Comparison of ENCODE assay signal across 17 cellular contexts in the genomic region with DNA sequence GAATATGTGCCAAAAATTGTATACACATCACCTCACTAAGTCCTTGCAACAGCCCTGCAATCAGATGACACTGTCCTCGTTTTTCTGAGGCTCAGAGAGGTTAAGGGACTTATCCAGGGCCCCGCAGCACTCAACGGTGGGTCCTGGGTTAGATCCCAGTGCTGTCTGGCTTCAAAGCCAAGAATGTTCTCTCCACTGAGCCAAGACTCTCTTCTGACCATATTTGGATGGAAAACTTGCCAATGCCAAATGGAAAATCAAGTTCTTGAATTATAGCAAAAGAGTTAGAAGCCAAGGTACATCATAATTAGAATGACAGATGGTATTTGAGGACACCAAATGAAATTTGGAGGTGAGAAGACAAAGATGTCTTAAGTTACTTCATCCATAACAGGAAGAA.
DNase-seq lines count a peak whose midpoint lies in the region; ATAC-seq and TF ChIP-seq lines count a peak whose summit lies in the region.
"Had no signal": no experiment of that assay in that cellular context is flagged by ENCODE, and none has a peak within 500 bp of the region (broad histone marks: within the 10 kb centered on the region; RNA-seq: fewer than 3 reads in every experiment).

No MANE protein-coding gene starts in this region.

- no peaks in the 10 kb centered on the region for H3K27me3 ChIP-seq in gastroesophageal sphincter

- H3K4me3 Mint-ChIP-seq in stimulated activated naive CD8-positive, alpha-beta T cell treated with anti-CD3 and anti-CD28 coated beads, Interleukin-15, Interleukin-2, amounts not matched to agents 100 ng/mL and 50 ng/mL, for 24 hours, result no peak overlapping the region
- H3K4me3 Mint-ChIP-seq in stimulated activated naive CD8-positive, alpha-beta T cell treated with anti-CD3 and anti-CD28 coated beads, Interleukin-15, amount 100 ng/mL, for 72 hours, result no peak overlapping the region
- H3K4me3 Mint-ChIP-seq: B cell; CD4-positive, alpha-beta memory T cell had no signal

- peak overlapping the region; percentile 51 for H3K27ac Mint-ChIP-seq in stimulated activated naive CD8-positive, alpha-beta T cell treated with anti-CD3 and anti-CD28 coated beads, Interleukin-15, Interleukin-2, amounts not matched to agents 100 ng/mL and 50 ng/mL, for 24 hours
- H3K27ac Mint-ChIP-seq in stimulated activated naive CD8-positive, alpha-beta T cell treated with anti-CD3 and anti-CD28 coated beads, Interleukin-15, amount 100 ng/mL, for 72 hours, result peak overlapping the region in 1 of 2 donors; percentile 48
- H3K27ac Mint-ChIP-seq: B cell; CD4-positive, alpha-beta memory T cell had no signal

- H3K27ac ChIP-seq in gastroesophageal sphincter, result peak overlapping the region in 2 of 4 donors; percentile 18 to 62

- peaks cover 14% of the 10 kb centered on the region for H3K36me3 Mint-ChIP-seq in stimulated activated naive CD8-positive, alpha-beta T cell treated with anti-CD3 and anti-CD28 coated beads, Interleukin-15, Interleukin-2, amounts not matched to agents 100 ng/mL and 50 ng/mL, for 24 hours (ENCODE audit: low read depth)

- 45% methylated on average over 3 of the region's 3 CpGs; no CpG with 5 or more reads in 1 of the 2 donors for WGBS in gastroesophageal sphincter (ENCODE audit: low coverage in 1 of 2), 2 donors

- TF ChIP-seq EP300 in gastroesophageal sphincter (IDR thresholded peaks at IDR 0.05), result no peak

- H3K4me3 ChIP-seq in gastroesophageal sphincter, result no peak overlapping the region

- no peaks in the 10 kb centered on the region for H3K9me3 Mint-ChIP-seq in stimulated activated naive CD8-positive, alpha-beta T cell treated with anti-CD3 and anti-CD28 coated beads, Interleukin-15, Interleukin-2, amounts not matched to agents 100 ng/mL and 50 ng/mL, for 24 hours
- no peaks in the 10 kb centered on the region for H3K9me3 Mint-ChIP-seq in stimulated activated naive CD8-positive, alpha-beta T cell treated with anti-CD3 and anti-CD28 coated beads, Interleukin-15, amount 100 ng/mL, for 72 hours
- H3K9me3 Mint-ChIP-seq: CD4-positive, alpha-beta memory T cell had no signal

- peaks cover 11% of the 10 kb centered on the region for H3K4me1 Mint-ChIP-seq in stimulated activated naive CD8-positive, alpha-beta T cell treated with anti-CD3 and anti-CD28 coated beads, Interleukin-15, Interleukin-2, amounts not matched to agents 100 ng/mL and 50 ng/mL, for 24 hours (ENCODE audit: low read depth)
- H3K4me1 Mint-ChIP-seq in stimulated activated naive CD8-positive, alpha-beta T cell treated with anti-CD3 and anti-CD28 coated beads, Interleukin-15, amount 100 ng/mL, for 72 hours, result peaks cover 10% of the 10 kb centered on the region
- H3K4me1 Mint-ChIP-seq: B cell had no signal

- no peak for TF ChIP-seq CTCF in gastroesophageal sphincter (IDR thresholded peaks at IDR 0.05)

- TF ChIP-seq POLR2A in gastroesophageal sphincter (IDR thresholded peaks at IDR 0.05), result no peak

- H3K27me3 Mint-ChIP-seq in stimulated activated naive CD8-positive, alpha-beta T cell treated with anti-CD3 and anti-CD28 coated beads, Interleukin-15, Interleukin-2, amounts not matched to agents 100 ng/mL and 50 ng/mL, for 24 hours, result no peaks in the 10 kb centered on the region
- H3K27me3 Mint-ChIP-seq in stimulated activated naive CD8-positive, alpha-beta T cell treated with anti-CD3 and anti-CD28 coated beads, Interleukin-15, amount 100 ng/mL, for 72 hours, result no peaks in the 10 kb centered on the region
- H3K27me3 Mint-ChIP-seq: B cell; CD4-positive, alpha-beta memory T cell had no signal

- H3K9me3 ChIP-seq in gastroesophageal sphincter, result no peaks in the 10 kb centered on the region

- no peak for DNase-seq in stimulated activated naive CD8-positive, alpha-beta T cell treated with anti-CD3 and anti-CD28 coated beads, Interleukin-15, amount 100 ng/mL, for 72 hours
- DNase-seq in astrocyte of the hippocampus (ENCODE audit: low read depth, low spot score) (peak; percentile 51), NOMO-1 treated with DMSO at 0.1 percent for 48 hours (lab: John Stamatoyannopoulos, UW; ENCODE audit: unreplicated experiment) (no peak), dermis blood vessel endothelial cell (no peak)
- no peak for DNase-seq in stimulated activated CD4-positive, alpha-beta T cell treated with anti-CD3 and anti-CD28 coated beads, Interleukin-4, amount 100 ng/mL, for 1 hour
- DNase-seq: CD4-positive, alpha-beta memory T cell; DMS79 treated with DMSO at 0.1 percent for 48 hours; GDM1; HCEC 1CT; Kasumi-1; NCI-H187 treated with DMSO at 0.1 percent for 48 hours; NCI-H2171; NCI-H510A; NCI-H82 had no signal

- ATAC-seq in stimulated activated naive CD8-positive, alpha-beta T cell treated with anti-CD3 and anti-CD28 coated beads, Interleukin-15, amount 100 ng/mL, for 72 hours, result no peak
- ATAC-seq in gastroesophageal sphincter, result peak; percentile 42

- H3K36me3 ChIP-seq in gastroesophageal sphincter, result peaks cover 0 to 12% of the 10 kb centered on the region in 2 donors

- peaks cover 2 to 40% (median 12%) of the 10 kb centered on the region in 3 donors for H3K4me1 ChIP-seq in gastroesophageal sphincter
